18 cellular contexts compared by ENCODE assay signal in genomic region chr11:22627421-22627820, GRCh38. TPM values are rescaled to one million over a fixed set of nuclear protein-coding genes. Genes with fewer than 3 reads are reported as not detected.
DNase-seq lines count a peak whose midpoint lies in the region; ATAC-seq and TF ChIP-seq lines count a peak whose summit lies in the region.
"Had no signal": no experiment of that assay in that cellular context is flagged by ENCODE, and none has a peak within 500 bp of the region (broad histone marks: within the 10 kb centered on the region; RNA-seq: fewer than 3 reads in every experiment).

No MANE protein-coding gene starts in this region.

- peaks cover 12 to 39% (median 30%) of the 10 kb centered on the region in 6 donors for H3K4me1 ChIP-seq in spleen

- H3K9me3 ChIP-seq in spleen: no peaks in the 10 kb centered on the region
- H3K9me3 ChIP-seq: BLaER1, Caco-2, HAP-1 had no signal

- no peak for TF ChIP-seq POLR2A in spleen (IDR thresholded peaks at IDR 0.05)

- no peak overlapping the region for H3K4me3 ChIP-seq in spleen
- H3K4me3 ChIP-seq: BLaER1, HAP-1 had no signal

- peak overlapping the region in 3 of 5 experiments; percentile 8 to 30 (median 12) for H3K4me3 Mint-ChIP-seq in brain
- H3K4me3 Mint-ChIP-seq: B cell; CD8-positive, alpha-beta T cell; HFFc6 had no signal

- H3K27me3 Mint-ChIP-seq in brain: peaks cover 18% of the 10 kb centered on the region
- H3K27me3 Mint-ChIP-seq: B cell had no signal

- ATAC-seq in left cardiac atrium (no peak), HG03432 (IDR thresholded peaks at IDR 0.05; ENCODE audit: unreplicated experiment) (no peak)
- ATAC-seq: CD8-positive, alpha-beta T cell had no signal

- TF ChIP-seq CTCF in brain (conservative IDR thresholded peaks at IDR 0.05) (no peak), spleen (IDR thresholded peaks at IDR 0.05 in 8 of 11, conservative IDR thresholded peaks at IDR 0.05 in 3 of 11) (no peak)

- H3K36me3 ChIP-seq in spleen: no peaks in the 10 kb centered on the region
- H3K36me3 ChIP-seq: BLaER1, HAP-1 had no signal

- no peak overlapping the region for H3K27ac ChIP-seq in spleen
- H3K27ac ChIP-seq: BLaER1, C4-2B had no signal

- H3K9me3 Mint-ChIP-seq in brain: no peaks in the 10 kb centered on the region
- H3K9me3 Mint-ChIP-seq: CD8-positive, alpha-beta T cell; HFFc6 had no signal

- 88 to 99% (median 98%) methylated on average over 6 of the region's 6 CpGs for WGBS in spleen, 5 donors

- DNase-seq in cardiac septum (ENCODE audit: low spot score) (peak; percentile 65), left cardiac atrium (no peak), spleen (peak; percentile 72), A172 (ENCODE audit: low spot score) (no peak), islet precursor cell (no peak)
- DNase-seq: 8988T; Caco-2; CD8-positive, alpha-beta T cell; DMS153; DND-41; GOT3; HFFc6 had no signal

- H3K4me1 Mint-ChIP-seq in brain: peaks cover 39% of the 10 kb centered on the region

- H3K36me3 Mint-ChIP-seq in brain: peaks cover 10% of the 10 kb centered on the region

- no peak overlapping the region for H3K27ac Mint-ChIP-seq in brain
- H3K27ac Mint-ChIP-seq: B cell; CD8-positive, alpha-beta T cell; HFFc6 had no signal

- intact Hi-C loops in cardiac septum (cut with DNase I) (loop anchor here (5.0 kb wide), 1 partner anchor 40 kb away; the partner anchor contains the start of gene GAS2), left cardiac atrium (cut with DNase I) (no loop called here), spleen (cut with DNase I; ENCODE audit: low total_unique reads) (no loop called here)

- H3K27me3 ChIP-seq in spleen (replicated peaks in 1 of 7): no peaks in the 10 kb centered on the region
- H3K27me3 ChIP-seq: BLaER1 had no signal

RNA-seq across cellular contexts. Expression of gene FANCF, which starts 1.8 kb away (rescaled TPM):
- 6.1 TPM for total RNA-seq in cardiac septum
- total RNA-seq in left cardiac atrium: 1 to 10 TPM; 4.5 to 5.1 TPM
- 10.1 TPM for polyA plus RNA-seq in brain (ENCODE audit: insufficient read depth, low read depth, low replicate concordance)
- 10 to 100 TPM; 12.2 to 15.7 (median 13.2) TPM for total RNA-seq in spleen
- polyA plus RNA-seq in spleen: 10 to 100 TPM; 12.2 to 14.3 (median 13.6) TPM
- 11.8 and 15.9 TPM in 2 replicates for total RNA-seq in A172 (2014; rRNA removed; shearing (Covaris generic))

RNA-seq across cellular contexts. Expression of gene GAS2, which starts 39.0 kb away (rescaled TPM):
- total RNA-seq in cardiac septum (14.3 TPM), left cardiac atrium (1 to 10 TPM; 7.3 to 8.9 TPM), spleen (1 to 10 TPM; 1.7 to 9.1 (median 2.4) TPM)
- polyA plus RNA-seq in brain (ENCODE audit: insufficient read depth, low read depth, low replicate concordance) (0.80 TPM), spleen (1 to 10 TPM; 1.1 to 1.4 (median 1.3) TPM)
- total RNA-seq in A172 (2014; rRNA removed; shearing (Covaris generic)): 0.12 and 0.22 TPM in 2 replicates

Comparison
In these comparisons a context has a peak if more than half of its experiments do, and no peak if none do; other contexts are left out.
1. DNase-seq: peak in cardiac septum (single experiment) and spleen (single experiment); none in left cardiac atrium (single experiment), A172 (single experiment) and islet precursor cell (single experiment).